ENCODE assay signal across 3 cellular contexts in the genomic region with DNA sequence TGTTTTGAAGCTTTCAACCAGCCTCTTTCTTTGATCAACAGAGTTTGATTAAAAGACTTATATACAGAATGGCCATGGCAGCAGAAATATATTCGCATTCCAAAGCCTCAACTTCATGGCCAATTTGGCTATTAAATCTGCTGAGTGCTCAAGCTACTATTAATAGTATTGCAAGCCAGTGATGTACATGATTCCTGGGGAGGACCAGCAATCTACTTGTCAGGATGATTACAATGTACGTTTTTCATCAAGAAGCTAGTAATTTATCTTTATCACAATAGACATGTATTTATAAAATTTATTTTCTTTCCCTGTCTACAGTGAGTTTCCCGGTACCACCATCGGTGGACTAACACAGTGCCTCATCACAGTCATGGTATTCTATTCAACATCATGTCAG.
"Had no signal": no experiment of that assay in that cellular context is flagged by ENCODE, and none has a peak within 500 bp of the region (broad histone marks: within the 10 kb centered on the region; RNA-seq: fewer than 3 reads in every experiment).

No MANE protein-coding gene starts in this region.

- ATAC-seq: GM12878 had no signal

- H3K4me3 ChIP-seq: GM12878 had no signal

- DNase-seq: GDM1, GF-D8 had no signal
